In the genomic region with DNA sequence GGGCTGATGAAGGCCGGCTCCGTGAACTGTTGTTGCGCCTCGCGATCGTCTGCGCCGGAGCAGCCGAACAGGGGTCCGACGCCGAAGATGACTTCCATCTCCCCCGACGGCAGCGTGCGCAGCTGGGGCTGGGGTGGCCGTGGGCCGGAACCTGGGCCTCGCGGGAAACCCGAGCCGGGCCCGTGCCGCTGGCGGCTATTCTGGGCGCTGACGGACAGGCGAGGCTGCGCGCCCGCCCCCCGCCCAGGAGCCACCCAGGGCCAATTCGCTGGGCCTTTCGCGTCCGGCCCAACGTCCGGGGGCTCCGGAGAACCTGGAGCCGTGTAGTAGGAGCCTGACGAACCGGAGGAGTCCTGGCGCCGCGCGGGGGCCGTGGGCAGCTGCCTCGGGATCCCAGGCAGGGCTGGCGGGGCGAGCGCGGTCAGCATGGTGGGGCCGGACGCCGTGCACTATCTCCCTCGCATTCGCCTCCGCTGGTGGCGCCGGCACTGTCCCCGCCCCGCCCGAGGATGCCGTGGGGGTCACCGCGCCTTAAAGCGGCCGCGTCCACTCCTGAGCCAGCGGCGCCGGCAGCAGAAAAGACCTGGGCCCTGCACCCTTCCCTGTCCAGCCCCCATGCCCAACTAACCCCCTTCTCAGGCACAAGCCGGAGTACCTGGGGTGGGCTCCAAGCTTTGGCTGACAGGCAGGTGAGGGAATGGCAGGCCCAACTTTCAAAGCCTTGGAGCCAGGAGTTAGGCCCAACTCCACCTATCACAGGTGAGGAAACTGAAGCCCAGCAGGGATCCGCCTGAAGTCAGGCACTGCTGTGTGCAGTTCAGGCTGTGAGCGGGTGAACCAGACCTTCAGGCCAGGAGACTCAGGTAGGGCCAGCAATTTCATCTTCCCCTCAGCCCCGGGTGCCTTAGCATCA, we compare ENCODE assay signal across 8 cellular contexts. TPM values are rescaled to one million over a fixed set of nuclear protein-coding genes. Genes with fewer than 3 reads are reported as not detected.
DNase-seq lines count a peak whose midpoint lies in the region; ATAC-seq, FAIRE-seq and TF ChIP-seq lines count a peak whose summit lies in the region.

A gene with protein sequence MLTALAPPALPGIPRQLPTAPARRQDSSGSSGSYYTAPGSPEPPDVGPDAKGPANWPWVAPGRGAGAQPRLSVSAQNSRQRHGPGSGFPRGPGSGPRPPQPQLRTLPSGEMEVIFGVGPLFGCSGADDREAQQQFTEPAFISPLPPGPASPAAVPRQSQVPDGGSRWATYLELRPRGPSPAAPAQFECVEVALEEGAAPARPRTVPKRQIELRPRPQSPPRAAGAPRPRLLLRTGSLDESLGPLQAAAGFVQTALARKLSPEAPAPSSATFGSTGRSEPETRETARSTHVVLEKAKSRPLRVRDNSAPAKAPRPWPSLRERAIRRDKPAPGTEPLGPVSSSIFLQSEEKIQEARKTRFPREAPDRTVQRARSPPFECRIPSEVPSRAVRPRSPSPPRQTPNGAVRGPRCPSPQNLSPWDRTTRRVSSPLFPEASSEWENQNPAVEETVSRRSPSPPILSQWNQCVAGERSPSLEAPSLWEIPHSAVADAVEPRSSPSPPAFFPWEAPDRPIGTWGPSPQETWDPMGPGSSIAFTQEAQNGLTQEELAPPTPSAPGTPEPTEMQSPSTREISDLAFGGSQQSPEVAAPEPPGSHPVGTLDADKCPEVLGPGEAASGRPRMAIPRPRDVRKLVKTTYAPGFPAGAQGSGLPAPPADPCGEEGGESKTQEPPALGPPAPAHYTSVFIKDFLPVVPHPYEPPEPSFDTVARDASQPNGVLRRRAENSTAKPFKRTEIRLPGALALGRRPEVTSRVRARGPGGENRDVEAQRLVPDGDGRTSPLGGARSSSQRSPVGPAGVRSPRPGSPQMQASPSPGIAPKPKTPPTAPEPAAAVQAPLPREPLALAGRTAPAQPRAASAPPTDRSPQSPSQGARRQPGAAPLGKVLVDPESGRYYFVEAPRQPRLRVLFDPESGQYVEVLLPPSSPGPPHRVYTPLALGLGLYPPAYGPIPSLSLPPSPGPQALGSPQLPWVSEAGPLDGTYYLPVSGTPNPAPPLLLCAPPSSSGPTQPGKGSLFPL (minus strand): TSS at position 451 of the 913 bp plus-strand sequence. CDS start 23 bp downstream, at position 428.

- H3K4me3 ChIP-seq in HEK293 (ENCODE audit: low read depth, low read length) (no peak within 1 kb of the TSS), astrocyte (ENCODE audit: insufficient read depth, low read depth, low read length) (peak within 1 kb of the TSS; percentile 17), iPS-20b (ENCODE audit: low read length) (peak within 1 kb of the TSS; percentile 66)

- no peak within 1 kb of the TSS for H3K4me3 Mint-ChIP-seq in astrocyte (ENCODE audit: unreplicated experiment)
- peak within 1 kb of the TSS; percentile 99 for H3K4me3 Mint-ChIP-seq in stimulated activated effector memory CD8-positive, alpha-beta T cell treated with anti-CD3 and anti-CD28 coated beads, Interleukin-12 subunit alpha, Interleukin-12 subunit beta, amount 100 ng/mL, for 72 hours

- peaks cover 18% of the 10 kb centered on the region for H3K27me3 ChIP-seq in astrocyte (ENCODE audit: insufficient read depth, low read length)
- H3K27me3 ChIP-seq in iPS-20b (ENCODE audit: insufficient read depth, low read length) = peaks cover 56% of the 10 kb centered on the region

- H3K9ac ChIP-seq in astrocyte (ENCODE audit: low read length) = peak within 1 kb of the TSS; percentile 9
- H3K9ac ChIP-seq in iPS-20b (ENCODE audit: low read depth, low read length) = no peak within 1 kb of the TSS

- FAIRE-seq in astrocyte (lab: Jason Lieb, UNC) = no peak

- H2AFZ ChIP-seq in astrocyte (ENCODE audit: low read depth, low read length) = peak within 1 kb of the TSS; percentile 71

- no peak for DNase-seq in astrocyte (ENCODE audit: low read depth)
- no peak for DNase-seq in stimulated activated effector memory CD8-positive, alpha-beta T cell treated with anti-CD3 and anti-CD28 coated beads, Interleukin-12 subunit alpha, Interleukin-12 subunit beta, amount 100 ng/mL, for 72 hours (ENCODE audit: low spot score in 2 of 2)
- no peak for DNase-seq in SW480 (ENCODE audit: low spot score)
- DNase-seq in activated CD4-positive, alpha-beta T cell treated with anti-CD3 and anti-CD28 coated beads, Interleukin-2, amount 50 U/mL, for 4 hours = no peak
- no peak for DNase-seq in dedifferentiated amniotic fluid mesenchymal stem cell (ENCODE audit: extremely low spot score)

- TF ChIP-seq CTCF in HEK293 (tag by site-specific recombination; IDR thresholded peaks at IDR 0.05) = no peak
- TF ChIP-seq CTCF in astrocyte (IDR thresholded peaks at IDR 0.05; ENCODE audit: insufficient read depth, low read depth, low read length) = no peak

- H3K27ac ChIP-seq in HEK293 (ENCODE audit: extremely low read depth, low read depth, low read length) (no peak within 1 kb of the TSS), astrocyte (ENCODE audit: low read depth, low read length) (no peak within 1 kb of the TSS), iPS-20b (ENCODE audit: low read length) (no peak within 1 kb of the TSS)

- CTCF ChIA-PET in HEK293 (lab: Yijun Ruan, JAX) = interaction anchor here (0.6 to 0.7 kb wide), 2 partner anchors 126 to 148 kb away, joined by 3 to 4 read pairs; no protein-coding TSS in a partner anchor

- H3K36me3 ChIP-seq in HEK293 (ENCODE audit: control insufficient read depth in 2 of 2, insufficient read depth in 1 of 2, low read length in 2 of 2) (peaks cover 0 to 4% of the 10 kb centered on the region in 2 experiments; a peak in 2 of 3 replicates), astrocyte (ENCODE audit: insufficient read depth, low read length) (no peaks in the 10 kb centered on the region), iPS-20b (ENCODE audit: insufficient read depth, low read depth, low read length) (0 out of 2 replicates have a peak, but pooled peaks cover 6% of the 10 kb centered on the region)

- peaks cover 4% of the 10 kb centered on the region for H3K4me1 Mint-ChIP-seq in astrocyte (ENCODE audit: low read depth, unreplicated experiment)
- H3K4me1 Mint-ChIP-seq in stimulated activated effector memory CD8-positive, alpha-beta T cell treated with anti-CD3 and anti-CD28 coated beads, Interleukin-12 subunit alpha, Interleukin-12 subunit beta, amount 100 ng/mL, for 72 hours = peaks cover 71% of the 10 kb centered on the region

- POLR2A ChIA-PET in HEK293 (lab: Yijun Ruan, JAX) = interaction anchor here (0.6 kb wide), 1 partner anchor 1945 kb away, joined by 6 read pairs; no protein-coding TSS in a partner anchor

- H3K4me2 ChIP-seq in astrocyte (ENCODE audit: low read length) = peak within 1 kb of the TSS; percentile 81

- H4K20me1 ChIP-seq in astrocyte (ENCODE audit: insufficient read depth, low read length) = peaks cover 3% of the 10 kb centered on the region

- H3K36me3 Mint-ChIP-seq in astrocyte (ENCODE audit: low read depth, unreplicated experiment) = peaks cover 9% of the 10 kb centered on the region
- peaks cover 64% of the 10 kb centered on the region for H3K36me3 Mint-ChIP-seq in stimulated activated effector memory CD8-positive, alpha-beta T cell treated with anti-CD3 and anti-CD28 coated beads, Interleukin-12 subunit alpha, Interleukin-12 subunit beta, amount 100 ng/mL, for 72 hours

- H3K79me2 ChIP-seq in astrocyte (ENCODE audit: insufficient read depth, low read length) = no peaks in the 10 kb centered on the region

- H3K4me1 ChIP-seq in HEK293 (ENCODE audit: control insufficient read depth, insufficient read depth, low read length) (no peaks in the 10 kb centered on the region; the same call in 1 of the 2 replicates), astrocyte (ENCODE audit: insufficient read depth, low read length) (peaks cover 14% of the 10 kb centered on the region), iPS-20b (ENCODE audit: insufficient read depth, low read length) (peaks cover 7% of the 10 kb centered on the region; the same call in 1 of the 2 replicates)

- no peak within 1 kb of the TSS for H3K27ac Mint-ChIP-seq in astrocyte (ENCODE audit: unreplicated experiment)
- no peak within 1 kb of the TSS for H3K27ac Mint-ChIP-seq in stimulated activated effector memory CD8-positive, alpha-beta T cell treated with anti-CD3 and anti-CD28 coated beads, Interleukin-12 subunit alpha, Interleukin-12 subunit beta, amount 100 ng/mL, for 72 hours

- H3K9me3 ChIP-seq in HEK293 (ENCODE audit: control insufficient read depth, insufficient read depth, low read depth, low read length) = no peaks in the 10 kb centered on the region
- no peaks in the 10 kb centered on the region for H3K9me3 ChIP-seq in astrocyte (ENCODE audit: insufficient read depth, low read depth, low read length)
- no peaks in the 10 kb centered on the region for H3K9me3 ChIP-seq in iPS-20b (ENCODE audit: insufficient read depth, low read depth, low read length)

- ATAC-seq in stimulated activated effector memory CD8-positive, alpha-beta T cell treated with anti-CD3 and anti-CD28 coated beads, Interleukin-12 subunit alpha, Interleukin-12 subunit beta, amount 100 ng/mL, for 72 hours = no peak
- ATAC-seq in HG02885 (IDR thresholded peaks at IDR 0.05; ENCODE audit: poor library complexity, unreplicated experiment) = no peak

- peaks cover 28% of the 10 kb centered on the region for H3K27me3 Mint-ChIP-seq in astrocyte (ENCODE audit: low read depth, unreplicated experiment)

- no peaks in the 10 kb centered on the region for H3K9me3 Mint-ChIP-seq in astrocyte (ENCODE audit: unreplicated experiment)
- no peaks in the 10 kb centered on the region for H3K9me3 Mint-ChIP-seq in stimulated activated effector memory CD8-positive, alpha-beta T cell treated with anti-CD3 and anti-CD28 coated beads, Interleukin-12 subunit alpha, Interleukin-12 subunit beta, amount 100 ng/mL, for 72 hours

TF ChIP-seq in HEK293, 187 proteins besides CTCF, POLR2A, EP300 and RAD21:
- TF ChIP-seq, protein P1, sequence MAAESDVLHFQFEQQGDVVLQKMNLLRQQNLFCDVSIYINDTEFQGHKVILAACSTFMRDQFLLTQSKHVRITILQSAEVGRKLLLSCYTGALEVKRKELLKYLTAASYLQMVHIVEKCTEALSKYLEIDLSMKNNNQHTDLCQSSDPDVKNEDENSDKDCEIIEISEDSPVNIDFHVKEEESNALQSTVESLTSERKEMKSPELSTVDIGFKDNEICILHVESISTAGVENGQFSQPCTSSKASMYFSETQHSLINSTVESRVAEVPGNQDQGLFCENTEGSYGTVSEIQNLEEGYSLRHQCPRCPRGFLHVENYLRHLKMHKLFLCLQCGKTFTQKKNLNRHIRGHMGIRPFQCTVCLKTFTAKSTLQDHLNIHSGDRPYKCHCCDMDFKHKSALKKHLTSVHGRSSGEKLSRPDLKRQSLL (tag by site-specific recombination; IDR thresholded peaks at IDR 0.05) = peak; percentile 54; the same call in 1 of the 2 replicates
- no peak for TF ChIP-seq ZNF211 (tag by site-specific recombination; IDR thresholded peaks at IDR 0.05; ENCODE audit: low read depth)
TF ChIP-seq in HEK293: peak in this region for 1.

RNA-seq across cellular contexts. Expression of the gene that starts here (rescaled TPM):
- total RNA-seq in astrocyte = 0.59 and 0.60 TPM in 2 replicates
